In genomic region chr15:40582726-40583246, GRCh38 we compare ENCODE assay signal across 1 cellular context.
TF ChIP-seq lines count a peak whose summit lies in the region.

No MANE protein-coding gene starts in this region.

TF ChIP-seq in K562, 482 proteins besides CTCF, POLR2A, EP300 and RAD21:
- no peak for TF ChIP-seq POLR2G (IDR thresholded peaks at IDR 0.05; ENCODE audit: low read depth, low read length)
- peak; percentile 41; the same call in 1 of the 2 replicates for TF ChIP-seq NR2C1 (IDR thresholded peaks at IDR 0.05)
- peak; percentile 55; the same call in 1 of the 2 replicates for TF ChIP-seq NR2C1 (tag; IDR thresholded peaks at IDR 0.05)
- no peak for TF ChIP-seq E2F6 (IDR thresholded peaks at IDR 0.05; ENCODE audit: borderline replicate concordance in 1 of 2, extremely low read depth in 1 of 2, insufficient read depth in 1 of 2, insufficient read length in 1 of 2, low read depth in 1 of 2, low read length in 1 of 2, poor library complexity in 1 of 2, severe bottlenecking in 1 of 2)
- 0 out of 2 replicates have a peak, but pooled peaks have one; percentile 8 for TF ChIP-seq ZNF766 (CRISPR knock-in tag; conservative IDR thresholded peaks at IDR 0.05)
- peak; percentile 23; the same call in 1 of the 2 replicates for TF ChIP-seq MGA (IDR thresholded peaks at IDR 0.05)
- no peak for TF ChIP-seq SPI1 (IDR thresholded peaks at IDR 0.05; ENCODE audit: borderline replicate concordance, low read depth, low read length)
- TF ChIP-seq PHF8 (IDR thresholded peaks at IDR 0.05; ENCODE audit: borderline replicate concordance, low read length) = peak; percentile 24; the same call in 1 of the 2 replicates
- TF ChIP-seq PHF21A (IDR thresholded peaks at IDR 0.05; ENCODE audit: borderline replicate concordance, low read depth) = no peak
- TF ChIP-seq TBL1XR1 (IDR thresholded peaks at IDR 0.05; ENCODE audit: low read length in 2 of 2) = no peak
- no peak for TF ChIP-seq PBX2 (CRISPR knock-in tag; IDR thresholded peaks at IDR 0.05; ENCODE audit: low read depth)
- TF ChIP-seq PBX2 (tag; conservative IDR thresholded peaks at IDR 0.05; ENCODE audit: low read depth) = peak; percentile 81
- TF ChIP-seq, protein P1, sequence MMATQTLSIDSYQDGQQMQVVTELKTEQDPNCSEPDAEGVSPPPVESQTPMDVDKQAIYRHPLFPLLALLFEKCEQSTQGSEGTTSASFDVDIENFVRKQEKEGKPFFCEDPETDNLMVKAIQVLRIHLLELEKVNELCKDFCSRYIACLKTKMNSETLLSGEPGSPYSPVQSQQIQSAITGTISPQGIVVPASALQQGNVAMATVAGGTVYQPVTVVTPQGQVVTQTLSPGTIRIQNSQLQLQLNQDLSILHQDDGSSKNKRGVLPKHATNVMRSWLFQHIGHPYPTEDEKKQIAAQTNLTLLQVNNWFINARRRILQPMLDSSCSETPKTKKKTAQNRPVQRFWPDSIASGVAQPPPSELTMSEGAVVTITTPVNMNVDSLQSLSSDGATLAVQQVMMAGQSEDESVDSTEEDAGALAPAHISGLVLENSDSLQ (IDR thresholded peaks at IDR 0.05) = peak; percentile 94
- TF ChIP-seq RBM25 (IDR thresholded peaks at IDR 0.05; ENCODE audit: low read depth, low read length, severe bottlenecking) = peak; percentile 16
- peak; percentile 52 for TF ChIP-seq NFIC (IDR thresholded peaks at IDR 0.05)
- TF ChIP-seq ZBTB7A (IDR thresholded peaks at IDR 0.05; ENCODE audit: borderline replicate concordance, control insufficient read depth, low read depth, low read length) = no peak
- TF ChIP-seq FOS (IDR thresholded peaks at IDR 0.05; ENCODE audit: extremely low read depth, insufficient read length) = peak; percentile 42
- TF ChIP-seq RFX1 (IDR thresholded peaks at IDR 0.05) = peak; percentile 69
- peak; percentile 49 for TF ChIP-seq NFYB (IDR thresholded peaks at IDR 0.05; ENCODE audit: extremely low read depth, insufficient read length)
- no peak for TF ChIP-seq NR2C2 (CRISPR knock-in tag; IDR thresholded peaks at IDR 0.05)
- peak; percentile 65 for TF ChIP-seq NR2C2 (tag; IDR thresholded peaks at IDR 0.05)
